Comparison of ENCODE assay signal across 21 cellular contexts in the genomic region with DNA sequence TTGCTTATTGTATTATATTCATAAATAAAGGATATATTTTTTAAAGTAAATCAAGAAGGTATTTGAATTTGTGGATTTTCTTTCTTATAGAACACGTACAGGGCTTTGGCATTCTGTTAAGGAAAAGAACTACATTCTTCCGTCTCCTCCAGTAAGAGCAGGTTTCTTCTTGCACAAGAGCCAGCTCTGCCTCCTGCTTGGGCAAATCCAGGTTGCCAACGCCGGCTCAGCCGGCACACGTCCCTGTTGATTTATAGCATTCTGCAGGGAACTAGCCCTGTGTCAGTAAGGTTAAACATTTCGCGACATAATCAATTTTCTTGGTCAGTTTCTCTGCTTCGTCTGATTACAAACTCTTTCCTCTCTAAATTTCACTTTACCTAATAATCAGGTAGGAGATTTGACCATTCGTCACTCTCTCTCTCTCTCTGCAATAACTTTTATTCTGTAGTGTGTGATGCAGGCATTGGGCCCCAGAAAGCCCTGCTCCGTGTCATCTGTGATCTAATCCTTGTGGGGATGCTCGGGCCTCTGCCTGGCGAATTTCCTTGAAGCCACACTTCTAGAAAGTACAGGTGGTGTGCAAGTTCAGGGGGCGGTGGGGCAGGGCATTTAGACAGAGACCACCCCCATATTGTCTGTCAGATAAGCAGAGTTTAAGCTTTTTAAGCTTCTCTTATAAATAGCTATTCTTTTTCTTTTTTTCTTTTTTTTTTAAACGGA. TPM values are rescaled to one million over a fixed set of nuclear protein-coding genes. Genes with fewer than 3 reads are reported as not detected.
A peak's percentile ranks its signal among the peaks of the same experiment; 100 is the strongest.
DNase-seq lines count a peak whose midpoint lies in the region; ATAC-seq and TF ChIP-seq lines count a peak whose summit lies in the region.
"Had no signal": no experiment of that assay in that cellular context is flagged by ENCODE, and none has a peak within 500 bp of the region (broad histone marks: within the 10 kb centered on the region; RNA-seq: fewer than 3 reads in every experiment).

No MANE protein-coding gene starts in this region.

- H3K4me3 ChIP-seq in coronary artery (no peak overlapping the region), gastroesophageal sphincter (no peak overlapping the region)
- H3K4me3 ChIP-seq: K562 had no signal

- no peak for TF ChIP-seq EP300 in gastroesophageal sphincter (IDR thresholded peaks at IDR 0.05)

- H3K27ac ChIP-seq in coronary artery = no peak overlapping the region
- no peak overlapping the region for H3K27ac ChIP-seq in gastroesophageal sphincter
- H3K27ac ChIP-seq: 22Rv1, C4-2B had no signal

- peaks cover 12% of the 10 kb centered on the region for H3K27me3 ChIP-seq in gastroesophageal sphincter

- no peak for TF ChIP-seq CTCF in coronary artery (IDR thresholded peaks at IDR 0.05)
- TF ChIP-seq CTCF in gastroesophageal sphincter (IDR thresholded peaks at IDR 0.05) = no peak

- WGBS in gastroesophageal sphincter (ENCODE audit: low coverage in 1 of 2), 2 donors = 52 to 62% methylated on average over 12 to 15 of the region's 15 CpGs

- no peak for ATAC-seq in gastroesophageal sphincter
- ATAC-seq: K562, SK-N-SH treated with all-trans-retinoic acid at 6 μM for 48 hours had no signal

- H3K4me1 ChIP-seq in gastroesophageal sphincter = no peaks in the 10 kb centered on the region

- H3K9me3 ChIP-seq in gastroesophageal sphincter = no peaks in the 10 kb centered on the region

- H3K36me3 ChIP-seq in gastroesophageal sphincter = no peaks in the 10 kb centered on the region

- TF ChIP-seq POLR2A in gastroesophageal sphincter (IDR thresholded peaks at IDR 0.05) = no peak

- DNase-seq in DMS 273 (lab: John Stamatoyannopoulos, UW; ENCODE audit: unreplicated experiment) = peak; percentile 19
- no peak for DNase-seq in DMS 273 treated with DMSO at 0.1 percent for 48 hours (lab: John Stamatoyannopoulos, UW)
- peak; percentile 55 for DNase-seq in NCI-H82 (lab: John Stamatoyannopoulos, UW)
- DNase-seq in coronary artery (ENCODE audit: low spot score) = peak; percentile 36
- DNase-seq in mesenteric fat pad (ENCODE audit: low spot score) = peak; percentile 57
- DNase-seq in nucleus accumbens (lab: John Stamatoyannopoulos, UW) = no peak
- no peak for DNase-seq in HUDEP-2 (lab: John Stamatoyannopoulos, UW; ENCODE audit: unreplicated experiment in 76 of 76)
- DNase-seq: AML-193, GDM1, H9, NCI-H1694 treated with DMSO at 0.1 percent for 48 hours, NCI-H2107, NCI-H774, SHP77 treated with DMSO at 0.1 percent for 48 hours had no signal

RNA-seq across cellular contexts. Expression of a gene that starts 53.2 kb away (rescaled TPM):
- total RNA-seq in mesenteric fat pad = not detected
- total RNA-seq in gastroesophageal sphincter = under 1 TPM in 1 of 4 donors, not detected in 3; 0.50 TPM
- total RNA-seq: H9, K562, NCI-H460, RPMI7951 had no signal

Comparison
In these comparisons a context has a peak if more than half of its experiments do, and no peak if none do; other contexts are left out.
1. DNase-seq: peak in DMS 273 (single experiment), NCI-H82 (single experiment), coronary artery (single experiment) and mesenteric fat pad (single experiment); none in DMS 273 treated with DMSO at 0.1 percent for 48 hours (single experiment), nucleus accumbens (0 of 56) and HUDEP-2 (0 of 76).